Comparison of ENCODE assay signal across 8 cellular contexts in the genomic region with DNA sequence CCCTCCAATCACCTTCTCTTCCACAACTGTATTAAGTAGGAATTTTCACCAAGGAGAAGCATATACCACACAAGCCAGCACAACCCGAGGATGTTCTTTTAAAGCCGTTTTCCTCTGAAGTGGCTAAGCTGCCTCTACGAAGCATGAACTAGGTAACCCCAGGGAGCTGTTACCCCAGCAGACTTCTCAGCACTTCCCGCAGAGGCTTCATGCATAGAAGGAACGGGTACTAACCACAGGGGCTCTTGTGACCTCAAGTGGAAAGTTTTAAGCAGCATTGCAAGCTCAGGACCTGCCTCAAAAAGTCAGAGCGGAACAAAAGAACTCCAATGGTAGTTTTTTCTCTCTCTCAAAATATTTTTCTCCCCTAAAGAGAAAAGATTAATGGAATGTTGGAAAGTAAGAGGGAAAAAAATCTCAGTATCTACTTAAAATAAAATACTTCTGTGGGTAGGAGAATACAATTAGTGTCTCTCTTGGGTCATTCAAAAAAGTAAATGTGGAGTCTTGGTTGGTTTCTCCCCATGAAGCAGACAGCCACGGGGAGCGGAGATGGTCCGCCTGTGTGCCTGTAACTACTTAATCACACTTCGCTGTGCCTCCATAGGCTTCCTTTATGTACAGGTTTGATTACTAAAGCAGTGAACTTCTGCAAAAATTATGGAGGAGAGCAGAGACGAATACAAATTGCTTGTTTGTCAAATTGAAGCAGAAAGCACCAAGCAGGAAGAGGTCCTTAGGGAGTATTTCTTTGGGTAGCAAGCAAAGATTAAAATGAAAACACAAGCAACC.
DNase-seq lines count a peak whose midpoint lies in the region; ATAC-seq lines count a peak whose summit lies in the region.

No MANE protein-coding gene starts in this region.

- peak; percentile 14 for DNase-seq in activated CD4-positive, alpha-beta T cell treated with anti-CD3 and anti-CD28 coated beads for 1 hour
- peak; percentile 51 for DNase-seq in iPS-NIHi11 (ENCODE audit: low spot score)
- no peak for DNase-seq in EL
- no peak for DNase-seq in NCI-H69 (lab: John Stamatoyannopoulos, UW)
- no peak for DNase-seq in NCI-H1436 (lab: John Stamatoyannopoulos, UW)

- ATAC-seq in GM18858 (IDR thresholded peaks at IDR 0.05; ENCODE audit: unreplicated experiment), result peak; percentile 88
- peak; percentile 94 for ATAC-seq in HG02870 (IDR thresholded peaks at IDR 0.05; ENCODE audit: unreplicated experiment)
- ATAC-seq in HG03439 (IDR thresholded peaks at IDR 0.05; ENCODE audit: unreplicated experiment), result no peak

Comparison
In these comparisons a context has a peak if more than half of its experiments do, and no peak if none do; other contexts are left out.
1. DNase-seq: peak in activated CD4-positive, alpha-beta T cell treated with anti-CD3 and anti-CD28 coated beads for 1 hour (single experiment) and iPS-NIHi11 (single experiment); none in EL (single experiment), NCI-H69 (single experiment) and NCI-H1436 (single experiment).